24 cellular contexts compared by ENCODE assay signal in genomic region chr10:123651421-123652047, GRCh38. TPM values are rescaled to one million over a fixed set of nuclear protein-coding genes. Genes with fewer than 3 reads are reported as not detected.
DNase-seq lines count a peak whose midpoint lies in the region; ATAC-seq and TF ChIP-seq lines count a peak whose summit lies in the region.
"Had no signal": no experiment of that assay in that cellular context is flagged by ENCODE, and none has a peak within 500 bp of the region (broad histone marks: within the 10 kb centered on the region; RNA-seq: fewer than 3 reads in every experiment).

No MANE protein-coding gene starts in this region.

- H3K4me3 ChIP-seq in RWPE2 (ENCODE audit: severe bottlenecking) = no peak overlapping the region
- no peak overlapping the region for H3K4me3 ChIP-seq in suprapubic skin
- H3K4me3 ChIP-seq: BLaER1, GM12878 had no signal

- intact Hi-C loops in CD14-positive monocyte (cut with micrococcal nuclease) = no loop called here

- TF ChIP-seq CTCF in CD14-positive monocyte (IDR thresholded peaks at IDR 0.05) (no peak), RWPE2 (IDR thresholded peaks at IDR 0.05; ENCODE audit: poor library complexity, severe bottlenecking) (no peak), suprapubic skin (IDR thresholded peaks at IDR 0.05) (no peak), GM20000 (IDR thresholded peaks at IDR 0.05; ENCODE audit: extremely low read depth, missing control alignments) (no peak)

- no peak overlapping the region for H3K4me3 Mint-ChIP-seq in CD14-positive monocyte
- H3K4me3 Mint-ChIP-seq: CD4-positive, alpha-beta T cell had no signal

- H3K27me3 Mint-ChIP-seq in CD14-positive monocyte (ENCODE audit: low read depth in 3 of 3) = peaks cover 0 to 4% (median 2%) of the 10 kb centered on the region in 3 donors

- H3K9me3 ChIP-seq in RWPE2 (ENCODE audit: severe bottlenecking) (no peaks in the 10 kb centered on the region), suprapubic skin (no peaks in the 10 kb centered on the region)
- H3K9me3 ChIP-seq: BLaER1 had no signal

- 66% methylated on average over 6 of the region's 6 CpGs for WGBS in suprapubic skin

- peaks cover 21% of the 10 kb centered on the region for H3K27me3 ChIP-seq in RWPE2 (ENCODE audit: insufficient read depth, poor library complexity, severe bottlenecking)
- peaks cover 21% of the 10 kb centered on the region for H3K27me3 ChIP-seq in suprapubic skin
- H3K27me3 ChIP-seq: BLaER1 had no signal

- H3K27ac Mint-ChIP-seq in CD14-positive monocyte = peak overlapping the region in 1 of 7 donors; percentile 80
- H3K27ac Mint-ChIP-seq: CD4-positive, alpha-beta T cell had no signal

- H3K27ac ChIP-seq in RWPE2 (ENCODE audit: poor library complexity, severe bottlenecking) (no peak overlapping the region), suprapubic skin (no peak overlapping the region)
- H3K27ac ChIP-seq: BLaER1, HL-60, RWPE1 had no signal

- H3K36me3 Mint-ChIP-seq in CD14-positive monocyte = no peaks in the 10 kb centered on the region

- TF ChIP-seq POLR2A in suprapubic skin (IDR thresholded peaks at IDR 0.05) = no peak

- H3K36me3 ChIP-seq in RWPE2 (ENCODE audit: low read depth) = no peaks in the 10 kb centered on the region
- H3K36me3 ChIP-seq in suprapubic skin = no peaks in the 10 kb centered on the region
- H3K36me3 ChIP-seq: BLaER1 had no signal

- no peak for TF ChIP-seq EP300 in suprapubic skin (IDR thresholded peaks at IDR 0.05)

- H3K9me3 Mint-ChIP-seq in CD14-positive monocyte = peaks cover 0 to 3% (median 2%) of the 10 kb centered on the region in 7 donors
- H3K9me3 Mint-ChIP-seq: CD4-positive, alpha-beta T cell had no signal

- H3K4me1 Mint-ChIP-seq in CD14-positive monocyte = no peaks in the 10 kb centered on the region

- DNase-seq in CD14-positive monocyte (ENCODE audit: low spot score) (peak; percentile 10), RWPE2 (ENCODE audit: low spot score) (peak; percentile 15), left lobe of liver (ENCODE audit: low spot score) (peak; percentile 21), suprapubic skin (ENCODE audit: low spot score in 2 of 2) (peak; percentile 14 to 37), GM03348 (ENCODE audit: low spot score) (no peak), GM20000 (ENCODE audit: low spot score) (no peak)
- DNase-seq: CD4-positive, alpha-beta T cell; COR-L47; NCI-H1048; NCI-H1417 treated with DMSO at 0.1 percent for 48 hours; NCI-H1694 treated with DMSO at 0.1 percent for 48 hours; NCI-H2081; NCI-H226; NCI-H510A; NCI-H69; SHP77 treated with DMSO at 0.1 percent for 48 hours had no signal

- ATAC-seq in RWPE2 (ENCODE audit: low read depth) (no peak), left lobe of liver (no peak), GM21447 (IDR thresholded peaks at IDR 0.05; ENCODE audit: unreplicated experiment) (no peak), HG02870 (IDR thresholded peaks at IDR 0.05; ENCODE audit: unreplicated experiment) (no peak)
- ATAC-seq: GM12878, HCT116 had no signal

- H3K4me1 ChIP-seq in RWPE2 (ENCODE audit: insufficient read depth, poor library complexity, severe bottlenecking) (no peaks in the 10 kb centered on the region), suprapubic skin (no peaks in the 10 kb centered on the region)
- H3K4me1 ChIP-seq: BLaER1 had no signal

RNA-seq across cellular contexts. Expression of gene GPR26, which starts 14.6 kb away (rescaled TPM):
- polyA plus RNA-seq in CD14-positive monocyte = not detected
- total RNA-seq in left lobe of liver = not detected
- total RNA-seq in suprapubic skin = not detected
- total RNA-seq: CD4-positive, alpha-beta T cell had no signal
- polyA plus RNA-seq: AG04450 had no signal

Comparison
In these comparisons a context has a peak if more than half of its experiments do, and no peak if none do; other contexts are left out.
1. DNase-seq: peak in CD14-positive monocyte (single experiment), RWPE2 (single experiment), left lobe of liver (single experiment) and suprapubic skin (2 of 2); none in GM03348 (single experiment) and GM20000 (single experiment).